1 cellular context compared by ENCODE assay signal in genomic region chr4:86013623-86014022, GRCh38.
TF ChIP-seq lines count a peak whose summit lies in the region.

No MANE protein-coding gene starts in this region.

TF ChIP-seq in HepG2, 621 proteins besides CTCF, POLR2A, EP300 and RAD21 (continued from another document):
- no peak for TF ChIP-seq ZNF503 (CRISPR knock-in tag; IDR thresholded peaks at IDR 0.05)
- no peak for TF ChIP-seq ZNF570 (CRISPR knock-in tag; IDR thresholded peaks at IDR 0.05; ENCODE audit: borderline replicate concordance)
- no peak for TF ChIP-seq ZSCAN5A (CRISPR knock-in tag; IDR thresholded peaks at IDR 0.05; ENCODE audit: borderline replicate concordance)
- no peak for TF ChIP-seq ZNF337 (CRISPR knock-in tag; IDR thresholded peaks at IDR 0.05; ENCODE audit: borderline replicate concordance, low read depth)
- TF ChIP-seq HDAC2 (CRISPR knock-in tag; IDR thresholded peaks at IDR 0.05) = no peak
- TF ChIP-seq CCDC6 (CRISPR knock-in tag; IDR thresholded peaks at IDR 0.05) = no peak
- TF ChIP-seq CSRNP1 (CRISPR knock-in tag; IDR thresholded peaks at IDR 0.05) = no peak
- TF ChIP-seq ZNF768 (CRISPR knock-in tag; IDR thresholded peaks at IDR 0.05) = no peak
- no peak for TF ChIP-seq KLF6 (CRISPR knock-in tag; IDR thresholded peaks at IDR 0.05)
- TF ChIP-seq HNRNPLL (IDR thresholded peaks at IDR 0.05; ENCODE audit: low read depth, low read length, poor library complexity, severe bottlenecking) = no peak
- TF ChIP-seq ONECUT2 (CRISPR knock-in tag; IDR thresholded peaks at IDR 0.05) = no peak
- no peak for TF ChIP-seq CC2D1A (CRISPR knock-in tag; IDR thresholded peaks at IDR 0.05)
- TF ChIP-seq LCORL (IDR thresholded peaks at IDR 0.05) = no peak
- TF ChIP-seq LCORL (CRISPR knock-in tag; IDR thresholded peaks at IDR 0.05) = no peak
- TF ChIP-seq IKZF5 (CRISPR knock-in tag; IDR thresholded peaks at IDR 0.05) = no peak
- no peak for TF ChIP-seq ZNF20 (CRISPR knock-in tag; IDR thresholded peaks at IDR 0.05)
- no peak for TF ChIP-seq AHDC1 (CRISPR knock-in tag; IDR thresholded peaks at IDR 0.05; ENCODE audit: borderline replicate concordance)
- no peak for TF ChIP-seq FOSL1 (CRISPR knock-in tag; IDR thresholded peaks at IDR 0.05; ENCODE audit: borderline replicate concordance)
TF ChIP-seq in HepG2: peak in this region for 0.
